23 cellular contexts compared by ENCODE assay signal in genomic region chr4:150255610-150256580, GRCh38.
A peak's percentile ranks its signal among the peaks of the same experiment; 100 is the strongest.
DNase-seq lines count a peak whose midpoint lies in the region; ATAC-seq, FAIRE-seq and TF ChIP-seq lines count a peak whose summit lies in the region.
"Had no signal": no experiment of that assay in that cellular context is flagged by ENCODE, and none has a peak within 500 bp of the region (broad histone marks: within the 10 kb centered on the region; RNA-seq: fewer than 3 reads in every experiment).

No MANE protein-coding gene starts in this region.

- no peaks in the 10 kb centered on the region for H3K27me3 ChIP-seq in CD4-positive, CD25-positive, alpha-beta regulatory T cell (ENCODE audit: control insufficient read depth, insufficient read depth, low read length)
- no peaks in the 10 kb centered on the region for H3K27me3 ChIP-seq in astrocyte (ENCODE audit: insufficient read depth, low read length)
- no peaks in the 10 kb centered on the region for H3K27me3 ChIP-seq in heart right ventricle
- H3K27me3 ChIP-seq in muscle layer of duodenum (ENCODE audit: low read depth, low read length), result no peaks in the 10 kb centered on the region
- H3K27me3 ChIP-seq: testis had no signal

- no peaks in the 10 kb centered on the region for H3K4me1 ChIP-seq in CD4-positive, CD25-positive, alpha-beta regulatory T cell (ENCODE audit: control insufficient read depth, insufficient read depth, low read length, poor library complexity, severe bottlenecking)
- H3K4me1 ChIP-seq in astrocyte (ENCODE audit: insufficient read depth, low read length), result no peaks in the 10 kb centered on the region
- H3K4me1 ChIP-seq in heart right ventricle, result peaks cover 0 to 21% (median 0%) of the 10 kb centered on the region in 9 donors
- H3K4me1 ChIP-seq in muscle layer of duodenum (ENCODE audit: control insufficient read depth in 1 of 2, insufficient read depth in 2 of 2, low read length in 2 of 2), result peaks cover 6 to 37% of the 10 kb centered on the region in 2 donors
- H3K4me1 ChIP-seq: testis had no signal

- no peaks in the 10 kb centered on the region for H3K36me3 ChIP-seq in CD4-positive, CD25-positive, alpha-beta regulatory T cell (ENCODE audit: control insufficient read depth, insufficient read depth, low read length)
- H3K36me3 ChIP-seq in astrocyte (ENCODE audit: insufficient read depth, low read length) (peaks cover 7% of the 10 kb centered on the region), heart right ventricle (peaks cover 0 to 62% (median 7%) of the 10 kb centered on the region in 9 donors), muscle layer of duodenum (ENCODE audit: control insufficient read depth in 1 of 2, insufficient read depth in 2 of 2, low read length in 2 of 2) (peaks cover 0 to 12% of the 10 kb centered on the region in 2 donors)

- no peak overlapping the region for H3K4me3 Mint-ChIP-seq in CD4-positive, CD25-positive, alpha-beta regulatory T cell
- no peak overlapping the region for H3K4me3 Mint-ChIP-seq in astrocyte (ENCODE audit: unreplicated experiment)
- H3K4me3 Mint-ChIP-seq in activated T-helper 1 cell treated with anti-CD3 and anti-CD28 coated beads, Interleukin-12 subunit alpha, Interleukin-12 subunit beta, Interleukin-2, Interleukin-4 antibody, amounts not matched to agents 30 ng/mL and 10 ng/mL and 1 ng/mL, durations not matched to agents 14 hours and 24 hours and 36 hours, result no peak overlapping the region
- H3K4me3 Mint-ChIP-seq: activated B cell treated with CpG ODN at 0.5 μM for 24 hours; central memory CD8-positive, alpha-beta T cell; immature natural killer cell; nephron had no signal

- peak overlapping the region in 2 of 3 donors; percentile 47 to 55 for H3K27ac Mint-ChIP-seq in CD4-positive, CD25-positive, alpha-beta regulatory T cell
- peak overlapping the region; percentile 18 for H3K27ac Mint-ChIP-seq in astrocyte (ENCODE audit: unreplicated experiment)
- no peak overlapping the region for H3K27ac Mint-ChIP-seq in activated T-helper 1 cell treated with anti-CD3 and anti-CD28 coated beads, Interleukin-12 subunit alpha, Interleukin-12 subunit beta, Interleukin-2, Interleukin-4 antibody, amounts not matched to agents 30 ng/mL and 10 ng/mL and 1 ng/mL, durations not matched to agents 14 hours and 24 hours and 36 hours
- H3K27ac Mint-ChIP-seq: activated B cell treated with CpG ODN at 0.5 μM for 24 hours, immature natural killer cell had no signal

- H3K9ac ChIP-seq in astrocyte (ENCODE audit: low read length), result no peak overlapping the region

- H3K4me1 Mint-ChIP-seq in CD4-positive, CD25-positive, alpha-beta regulatory T cell, result peaks cover 0 to 3% (median 0%) of the 10 kb centered on the region in 4 donors
- peaks cover 13% of the 10 kb centered on the region for H3K4me1 Mint-ChIP-seq in astrocyte (ENCODE audit: low read depth, unreplicated experiment)
- H3K4me1 Mint-ChIP-seq in activated T-helper 1 cell treated with anti-CD3 and anti-CD28 coated beads, Interleukin-12 subunit alpha, Interleukin-12 subunit beta, Interleukin-2, Interleukin-4 antibody, amounts not matched to agents 30 ng/mL and 10 ng/mL and 1 ng/mL, durations not matched to agents 14 hours and 24 hours and 36 hours (ENCODE audit: low read depth), result no peaks in the 10 kb centered on the region
- H3K4me1 Mint-ChIP-seq: activated B cell treated with CpG ODN at 0.5 μM for 24 hours; central memory CD8-positive, alpha-beta T cell; IgD-negative memory B cell; immature natural killer cell had no signal

- peaks cover 0 to 1% (median 0%) of the 10 kb centered on the region in 7 donors for H3K9me3 Mint-ChIP-seq in CD4-positive, CD25-positive, alpha-beta regulatory T cell
- H3K9me3 Mint-ChIP-seq in astrocyte (ENCODE audit: unreplicated experiment), result no peaks in the 10 kb centered on the region
- H3K9me3 Mint-ChIP-seq in activated T-helper 1 cell treated with anti-CD3 and anti-CD28 coated beads, Interleukin-12 subunit alpha, Interleukin-12 subunit beta, Interleukin-2, Interleukin-4 antibody, amounts not matched to agents 30 ng/mL and 10 ng/mL and 1 ng/mL, durations not matched to agents 14 hours and 24 hours and 36 hours, result no peaks in the 10 kb centered on the region
- H3K9me3 Mint-ChIP-seq: activated B cell treated with CpG ODN at 0.5 μM for 24 hours; central memory CD8-positive, alpha-beta T cell; IgD-negative memory B cell; immature natural killer cell; nephron had no signal

- H4K20me1 ChIP-seq in astrocyte (ENCODE audit: insufficient read depth, low read length), result no peaks in the 10 kb centered on the region

- H3K4me2 ChIP-seq in astrocyte (ENCODE audit: low read length), result no peak overlapping the region
- H3K4me2 ChIP-seq: PC-9 had no signal

- H3K4me3 ChIP-seq in CD4-positive, CD25-positive, alpha-beta regulatory T cell (ENCODE audit: low read depth, low read length), result no peak overlapping the region
- no peak overlapping the region for H3K4me3 ChIP-seq in astrocyte (ENCODE audit: insufficient read depth, low read depth, low read length)
- no peak overlapping the region for H3K4me3 ChIP-seq in heart right ventricle
- H3K4me3 ChIP-seq in muscle layer of duodenum (ENCODE audit: low read depth in 1 of 2, low read length in 2 of 2), result peak overlapping the region in 1 of 2 donors; percentile 10
- H3K4me3 ChIP-seq: GM12878, PC-9, testis had no signal

- no peaks in the 10 kb centered on the region for H3K27me3 Mint-ChIP-seq in CD4-positive, CD25-positive, alpha-beta regulatory T cell
- no peaks in the 10 kb centered on the region for H3K27me3 Mint-ChIP-seq in astrocyte (ENCODE audit: low read depth, unreplicated experiment)
- no peaks in the 10 kb centered on the region for H3K27me3 Mint-ChIP-seq in activated T-helper 1 cell treated with anti-CD3 and anti-CD28 coated beads, Interleukin-12 subunit alpha, Interleukin-12 subunit beta, Interleukin-2, Interleukin-4 antibody, amounts not matched to agents 30 ng/mL and 10 ng/mL and 1 ng/mL, durations not matched to agents 14 hours and 24 hours and 36 hours (ENCODE audit: insufficient read depth)
- H3K27me3 Mint-ChIP-seq: activated B cell treated with CpG ODN at 0.5 μM for 24 hours; central memory CD8-positive, alpha-beta T cell; IgD-negative memory B cell; progenitor cell of endocrine pancreas had no signal

- DNase-seq in CD4-positive, CD25-positive, alpha-beta regulatory T cell, result no peak
- DNase-seq in astrocyte (ENCODE audit: low read depth) (no peak), heart right ventricle (peak in 1 of 2 donors; percentile 36), NAMALWA (ENCODE audit: low spot score) (no peak)
- DNase-seq in activated T-helper 1 cell treated with anti-CD3 and anti-CD28 coated beads, Interleukin-12 subunit alpha, Interleukin-12 subunit beta, Interleukin-2, Interleukin-4 antibody, amounts not matched to agents 30 ng/mL and 10 ng/mL and 1 ng/mL, durations not matched to agents 14 hours and 24 hours and 36 hours (ENCODE audit: low spot score), result no peak
- DNase-seq: ACHN; activated B cell treated with CpG ODN at 0.5 μM for 24 hours; effector CD8-positive, alpha-beta T cell; GDM1; immature natural killer cell; MM.1S; PC-9; testis had no signal

- no peak for FAIRE-seq in astrocyte (lab: Jason Lieb, UNC)
- FAIRE-seq: GM12878 had no signal

- H3K9me3 ChIP-seq in CD4-positive, CD25-positive, alpha-beta regulatory T cell (ENCODE audit: control insufficient read depth in 2 of 2, low read length in 2 of 2), result no peaks in the 10 kb centered on the region
- H3K9me3 ChIP-seq in astrocyte (ENCODE audit: insufficient read depth, low read depth, low read length), result no peaks in the 10 kb centered on the region
- H3K9me3 ChIP-seq in heart right ventricle, result no peaks in the 10 kb centered on the region
- no peaks in the 10 kb centered on the region for H3K9me3 ChIP-seq in muscle layer of duodenum (ENCODE audit: control insufficient read depth in 1 of 2, low read length in 2 of 2)
- H3K9me3 ChIP-seq: testis had no signal

- intact Hi-C loops in heart right ventricle (cut with DNase I), result no loop called here
- intact Hi-C loops in activated T-helper 1 cell treated with anti-CD3 and anti-CD28 coated beads, Interleukin-12 subunit alpha, Interleukin-12 subunit beta, Interleukin-2, Interleukin-4 antibody, amounts not matched to agents 30 ng/mL and 10 ng/mL and 1 ng/mL, durations not matched to agents 14 hours and 24 hours and 36 hours (cut with micrococcal nuclease), result no loop called here

- no peak overlapping the region for H3K27ac ChIP-seq in CD4-positive, CD25-positive, alpha-beta regulatory T cell (ENCODE audit: insufficient read depth, low read length, poor library complexity, severe bottlenecking)
- H3K27ac ChIP-seq in astrocyte (ENCODE audit: low read depth, low read length) (no peak overlapping the region), heart right ventricle (peak overlapping the region in 5 of 10 donors; percentile 6 to 55 (median 31)), muscle layer of duodenum (ENCODE audit: low read length) (peak overlapping the region; percentile 65)
- H3K27ac ChIP-seq: C4-2B, HL-60, PC-9 had no signal

- ATAC-seq in CD4-positive, CD25-positive, alpha-beta regulatory T cell (ENCODE audit: low read depth in 2 of 2), result no peak
- peak; percentile 18 to 57 (median 36) for ATAC-seq in heart right ventricle
- ATAC-seq in GM18873 (IDR thresholded peaks at IDR 0.05; ENCODE audit: low FRiP score, unreplicated experiment), result no peak
- no peak for ATAC-seq in esophagus mucosa
- ATAC-seq: GM12878 had no signal

- H2AFZ ChIP-seq in astrocyte (ENCODE audit: low read depth, low read length), result no peak overlapping the region
- H2AFZ ChIP-seq: PC-9 had no signal

- no peaks in the 10 kb centered on the region for H3K79me2 ChIP-seq in astrocyte (ENCODE audit: insufficient read depth, low read length)

- no peak for TF ChIP-seq CTCF in astrocyte (IDR thresholded peaks at IDR 0.05; ENCODE audit: insufficient read depth, low read depth, low read length)
- TF ChIP-seq CTCF in heart right ventricle (IDR thresholded peaks at IDR 0.05), result no peak

- H3K36me3 Mint-ChIP-seq in CD4-positive, CD25-positive, alpha-beta regulatory T cell, result peaks cover 8% of the 10 kb centered on the region
- peaks cover 31% of the 10 kb centered on the region for H3K36me3 Mint-ChIP-seq in astrocyte (ENCODE audit: low read depth, unreplicated experiment)
- H3K36me3 Mint-ChIP-seq in activated T-helper 1 cell treated with anti-CD3 and anti-CD28 coated beads, Interleukin-12 subunit alpha, Interleukin-12 subunit beta, Interleukin-2, Interleukin-4 antibody, amounts not matched to agents 30 ng/mL and 10 ng/mL and 1 ng/mL, durations not matched to agents 14 hours and 24 hours and 36 hours (ENCODE audit: low read depth), result no peaks in the 10 kb centered on the region

- WGBS in heart right ventricle, 2 donors, result 80 to 82% methylated on average over 38 of the region's 38 CpGs

Comparison
In these comparisons a context has a peak if more than half of its experiments do, and no peak if none do; other contexts are left out.
1. ATAC-seq: peak in heart right ventricle (8 of 8); none in CD4-positive, CD25-positive, alpha-beta regulatory T cell (0 of 2), GM18873 (single experiment) and esophagus mucosa (single experiment).